Comparison of ENCODE assay signal across 13 cellular contexts in genomic region chr1:169184812-169185211, GRCh38.
DNase-seq lines count a peak whose midpoint lies in the region; ATAC-seq and TF ChIP-seq lines count a peak whose summit lies in the region.
"Had no signal": no experiment of that assay in that cellular context is flagged by ENCODE, and none has a peak within 500 bp of the region (broad histone marks: within the 10 kb centered on the region; RNA-seq: fewer than 3 reads in every experiment).

No MANE protein-coding gene starts in this region.

- ATAC-seq in HG02759 (IDR thresholded peaks at IDR 0.05; ENCODE audit: unreplicated experiment), result no peak
- ATAC-seq: K562 had no signal

- peak; percentile 46 for DNase-seq in NCI-H1436 (lab: John Stamatoyannopoulos, UW)
- DNase-seq in NCI-H1436 treated with DMSO at 0.1 percent for 48 hours (lab: John Stamatoyannopoulos, UW), result no peak
- DNase-seq in NCI-H2107 (lab: John Stamatoyannopoulos, UW), result peak; percentile 50
- peak; percentile 59 for DNase-seq in NCI-H69 (lab: John Stamatoyannopoulos, UW)
- no peak for DNase-seq in nephron progenitor cell
- DNase-seq in HK-2 (ENCODE audit: unreplicated experiment), result no peak
- DNase-seq: DMS 273 treated with DMSO at 0.1 percent for 48 hours; GF-D8; NK-92 treated with Interleukin-12 subunit alpha and Interleukin-12 subunit beta, amount 100 ng/mL, for 24 hours; Right ventricle myocardium superior had no signal

- H3K9me3 Mint-ChIP-seq in nephron progenitor cell, result no peaks in the 10 kb centered on the region

- H3K4me1 Mint-ChIP-seq in nephron progenitor cell, result peaks cover 14% of the 10 kb centered on the region
- H3K4me1 Mint-ChIP-seq: B cell had no signal

- H3K27me3 Mint-ChIP-seq in nephron progenitor cell (ENCODE audit: low read depth, poor library complexity), result no peaks in the 10 kb centered on the region
- H3K27me3 Mint-ChIP-seq: B cell had no signal

- H3K36me3 Mint-ChIP-seq in nephron progenitor cell (ENCODE audit: low read depth), result peaks cover 19% of the 10 kb centered on the region

- H3K27ac Mint-ChIP-seq in nephron progenitor cell, result no peak overlapping the region
- H3K27ac Mint-ChIP-seq: B cell had no signal

- H3K4me3 Mint-ChIP-seq in nephron progenitor cell, result no peak overlapping the region
- H3K4me3 Mint-ChIP-seq: B cell had no signal

- TF ChIP-seq CTCF in nephron progenitor cell (IDR thresholded peaks at IDR 0.05), result no peak

Comparison
In these comparisons a context has a peak if more than half of its experiments do, and no peak if none do; other contexts are left out.
1. DNase-seq: peak in NCI-H1436 (single experiment), NCI-H2107 (single experiment) and NCI-H69 (single experiment); none in NCI-H1436 treated with DMSO at 0.1 percent for 48 hours (single experiment), nephron progenitor cell (single experiment) and HK-2 (single experiment).